ENCODE assay signal across 7 cellular contexts in the genomic region with DNA sequence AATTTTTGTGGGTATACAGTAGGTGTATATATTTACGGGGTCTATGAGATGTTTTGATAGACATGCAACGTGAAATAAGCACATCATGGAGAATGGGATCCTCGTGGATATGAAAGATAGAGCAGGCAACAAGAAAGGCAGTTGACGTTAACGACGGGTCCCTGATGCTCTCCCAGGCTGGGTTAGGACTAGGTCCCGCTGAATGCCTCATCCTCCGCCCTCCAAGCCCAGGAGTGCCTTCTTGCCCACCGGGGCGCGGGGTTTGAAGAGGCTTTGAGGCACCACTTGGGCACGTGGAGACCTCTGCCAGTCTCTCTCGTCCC. TPM values are rescaled to one million over a fixed set of nuclear protein-coding genes. Genes with fewer than 3 reads are reported as not detected.
A peak's percentile ranks its signal among the peaks of the same experiment; 100 is the strongest.
DNase-seq lines count a peak whose midpoint lies in the region; ATAC-seq and TF ChIP-seq lines count a peak whose summit lies in the region.

No MANE protein-coding gene starts in this region.

- H3K27me3 ChIP-seq in Loucy (ENCODE audit: insufficient read depth, low read length, poor library complexity, severe bottlenecking) (peaks cover 8% of the 10 kb centered on the region), osteoblast (ENCODE audit: insufficient read depth, low read length) (no peaks in the 10 kb centered on the region)

- peak; percentile 9 for ATAC-seq in GM21723 (IDR thresholded peaks at IDR 0.05; ENCODE audit: unreplicated experiment)

- H3K36me3 ChIP-seq in Loucy (ENCODE audit: insufficient read depth, low read length), result no peaks in the 10 kb centered on the region
- H3K36me3 ChIP-seq in osteoblast (ENCODE audit: insufficient read depth, low read length), result no peaks in the 10 kb centered on the region

- H3K4me1 ChIP-seq in Loucy (ENCODE audit: insufficient read depth, low read length, poor library complexity, severe bottlenecking) (no peaks in the 10 kb centered on the region), osteoblast (ENCODE audit: insufficient read depth, low read length) (peaks cover 18% of the 10 kb centered on the region)

- TF ChIP-seq CTCF in Loucy (conservative IDR thresholded peaks at IDR 0.05; ENCODE audit: low read length) (no peak), epithelial cell of esophagus (IDR thresholded peaks at IDR 0.05; ENCODE audit: insufficient read depth, low read depth, low read length, missing control alignments) (no peak), osteoblast (IDR thresholded peaks at IDR 0.05; ENCODE audit: extremely low read depth, low read depth, low read length) (no peak)

- no peak for DNase-seq in epithelial cell of esophagus (ENCODE audit: low read depth)
- no peak for DNase-seq in osteoblast (ENCODE audit: insufficient read length, low spot score, missing footprints)
- DNase-seq in HuH-7.5 (ENCODE audit: low spot score), result no peak
- no peak for DNase-seq in stimulated activated CD4-positive, alpha-beta T cell treated with anti-CD3 and anti-CD28 coated beads, Interleukin-4, amount 100 ng/mL, for 24 hours
- no peak for DNase-seq in AG20443 (ENCODE audit: low spot score)

- no peak overlapping the region for H3K9ac ChIP-seq in Loucy (ENCODE audit: low read depth, low read length, poor library complexity, severe bottlenecking)

- no peaks in the 10 kb centered on the region for H4K20me1 ChIP-seq in Loucy (ENCODE audit: insufficient read depth, low read length, poor library complexity, severe bottlenecking)
- no peaks in the 10 kb centered on the region for H4K20me1 ChIP-seq in osteoblast (ENCODE audit: insufficient read depth, low read length)

- H3K4me2 ChIP-seq in Loucy (ENCODE audit: low read depth, low read length, poor library complexity, severe bottlenecking), result peak overlapping the region; percentile 79
- H3K4me2 ChIP-seq in osteoblast (ENCODE audit: insufficient read depth, low read length), result peak overlapping the region; percentile 89

- H3K79me2 ChIP-seq in Loucy (ENCODE audit: insufficient read depth, low read length) (no peaks in the 10 kb centered on the region), osteoblast (ENCODE audit: insufficient read depth, low read length) (peaks cover 2% of the 10 kb centered on the region)

- H2AFZ ChIP-seq in Loucy (ENCODE audit: low read length) (peak overlapping the region; percentile 90), osteoblast (ENCODE audit: low read length) (peak overlapping the region; percentile 99)

- no peaks in the 10 kb centered on the region for H3F3A ChIP-seq in Loucy (ENCODE audit: low read depth)

- H3K4me3 ChIP-seq in Loucy (ENCODE audit: low read length, poor library complexity, severe bottlenecking), result peak overlapping the region; percentile 69
- H3K4me3 ChIP-seq in epithelial cell of esophagus (ENCODE audit: low read length), result peak overlapping the region; percentile 69
- peak overlapping the region; percentile 86 for H3K4me3 ChIP-seq in osteoblast (ENCODE audit: insufficient read depth, low read length)

- H3K9me3 ChIP-seq in Loucy (ENCODE audit: insufficient read depth, low read depth, low read length) (no peaks in the 10 kb centered on the region; the same call in 1 of the 2 replicates), osteoblast (ENCODE audit: low read depth, low read length) (no peaks in the 10 kb centered on the region)

- H3K27ac ChIP-seq in osteoblast (ENCODE audit: low read depth, low read length), result no peak overlapping the region

- no peaks in the 10 kb centered on the region for H3K9me2 ChIP-seq in Loucy (replicated peaks; ENCODE audit: low read depth, low read length)

RNA-seq across cellular contexts. Expression of a gene that starts 9.5 kb away (rescaled TPM):
- total RNA-seq in osteoblast, result 39.5 and 41.3 TPM in 2 replicates
